In genomic region chr14:30223385-30223785, GRCh38 we compare ENCODE assay signal across 10 cellular contexts.
DNase-seq lines count a peak whose midpoint lies in the region; ATAC-seq, FAIRE-seq and TF ChIP-seq lines count a peak whose summit lies in the region.
"Had no signal": no experiment of that assay in that cellular context is flagged by ENCODE, and none has a peak within 500 bp of the region (broad histone marks: within the 10 kb centered on the region; RNA-seq: fewer than 3 reads in every experiment).

No MANE protein-coding gene starts in this region.

- ATAC-seq in A549 (peak; percentile 85 to 89), GM18511 (IDR thresholded peaks at IDR 0.05; ENCODE audit: unreplicated experiment) (no peak)

- no peak for FAIRE-seq in A549 (lab: Jason Lieb, UNC)

- WGBS in A549 (ENCODE audit: missing lambda C conversion rate), result 9% methylated on average over 2 of the region's 2 CpGs

- H3K27me3 ChIP-seq in layer of hippocampus (ENCODE audit: control insufficient read depth, insufficient read depth, low read length), result no peaks in the 10 kb centered on the region

- H3K4me1 ChIP-seq in A549, result peaks cover 11% of the 10 kb centered on the region; the same call in 1 of the 3 replicates

- CTCF ChIA-PET in A549 (lab: Yijun Ruan, JAX), result interaction anchor here (1.1 to 2.3 kb wide), 3 partner anchors 9 to 47 kb away, joined by 3 to 24 read pairs (median 5); no protein-coding TSS in a partner anchor

- TF ChIP-seq POLR2A in A549 (IDR thresholded peaks at IDR 0.05; ENCODE audit: low read length), result no peak

- POLR2A ChIA-PET in A549 (lab: Yijun Ruan, JAX), result no interaction called here

- in situ Hi-C loops in KBM-7 (cut with MboI; ENCODE audit: low pct_unique_long_range_greater_than_20kb, low sequenced_read_pairs), result no loop called here

- TF ChIP-seq EP300 in A549 (IDR thresholded peaks at IDR 0.05), result no peak

- H3K27ac ChIP-seq in A549, result no peak overlapping the region
- H3K27ac ChIP-seq in layer of hippocampus (ENCODE audit: low read depth, low read length), result peak overlapping the region; percentile 38
- H3K27ac ChIP-seq: KMS-11 had no signal

- H3K4me2 ChIP-seq in A549, result peak overlapping the region; percentile 3; the same call in 1 of the 3 replicates
- H3K4me2 ChIP-seq: KMS-11 had no signal

- H3K9me3 ChIP-seq in A549, result no peaks in the 10 kb centered on the region

- peak; percentile 18 to 46 for DNase-seq in A549 (ENCODE audit: low read depth in 1 of 2, low spot score in 1 of 2)
- DNase-seq in LoVo (ENCODE audit: low spot score), result peak; percentile 84
- DNase-seq in astrocyte of the hippocampus (ENCODE audit: low read depth, low spot score), result peak; percentile 95
- DNase-seq in KBM-7, result no peak
- DNase-seq in stimulated activated CD4-positive, alpha-beta T cell treated with anti-CD3 and anti-CD28 coated beads, Interleukin-4, amount 100 ng/mL, for 4 hours, result no peak
- DNase-seq in NCI-H526 treated with DMSO at 0.1 percent for 48 hours (lab: John Stamatoyannopoulos, UW), result no peak
- DNase-seq: CD4-positive, CD25-positive, alpha-beta regulatory T cell had no signal

- H3K4me3 ChIP-seq in A549, result no peak overlapping the region

- no peak for TF ChIP-seq CTCF in A549 (IDR thresholded peaks at IDR 0.05)

- no peak for TF ChIP-seq RAD21 in A549 (conservative IDR thresholded peaks at IDR 0.05 in 1 of 2, IDR thresholded peaks at IDR 0.05 in 1 of 2)

TF ChIP-seq in A549, 52 proteins besides CTCF, POLR2A, EP300 and RAD21:
- no peak for TF ChIP-seq SREBF2 (IDR thresholded peaks at IDR 0.05)
- no peak for TF ChIP-seq KDM1A (IDR thresholded peaks at IDR 0.05; ENCODE audit: low read depth)
- TF ChIP-seq FOSL2 (IDR thresholded peaks at IDR 0.05), result peak; percentile 33; the same call in 1 of the 2 replicates
- peak; percentile 44; the same call in 1 of the 2 replicates for TF ChIP-seq FOSL2 (CRISPR knock-in tag; IDR thresholded peaks at IDR 0.05)
- no peak for TF ChIP-seq RFX5 (IDR thresholded peaks at IDR 0.05)
- no peak for TF ChIP-seq NFE2L2 (conservative IDR thresholded peaks at IDR 0.05; ENCODE audit: low read length)
- TF ChIP-seq, protein P1, sequence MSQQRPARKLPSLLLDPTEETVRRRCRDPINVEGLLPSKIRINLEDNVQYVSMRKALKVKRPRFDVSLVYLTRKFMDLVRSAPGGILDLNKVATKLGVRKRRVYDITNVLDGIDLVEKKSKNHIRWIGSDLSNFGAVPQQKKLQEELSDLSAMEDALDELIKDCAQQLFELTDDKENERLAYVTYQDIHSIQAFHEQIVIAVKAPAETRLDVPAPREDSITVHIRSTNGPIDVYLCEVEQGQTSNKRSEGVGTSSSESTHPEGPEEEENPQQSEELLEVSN (IDR thresholded peaks at IDR 0.05; ENCODE audit: borderline replicate concordance, low read depth), result no peak
- 0 out of 2 replicates have a peak, but pooled peaks have one; percentile 31 for TF ChIP-seq JUNB (IDR thresholded peaks at IDR 0.05)
TF ChIP-seq in A549: peak in this region for 2.

Comparison
In these comparisons a context has a peak if more than half of its experiments do, and no peak if none do; other contexts are left out.
1. DNase-seq: peak in A549 (2 of 2), LoVo (single experiment) and astrocyte of the hippocampus (single experiment); none in KBM-7 (single experiment), stimulated activated CD4-positive, alpha-beta T cell treated with anti-CD3 and anti-CD28 coated beads, Interleukin-4, amount 100 ng/mL, for 4 hours (0 of 2) and NCI-H526 treated with DMSO at 0.1 percent for 48 hours (single experiment).